Comparison of ENCODE assay signal across 1 cellular context in the genomic region with DNA sequence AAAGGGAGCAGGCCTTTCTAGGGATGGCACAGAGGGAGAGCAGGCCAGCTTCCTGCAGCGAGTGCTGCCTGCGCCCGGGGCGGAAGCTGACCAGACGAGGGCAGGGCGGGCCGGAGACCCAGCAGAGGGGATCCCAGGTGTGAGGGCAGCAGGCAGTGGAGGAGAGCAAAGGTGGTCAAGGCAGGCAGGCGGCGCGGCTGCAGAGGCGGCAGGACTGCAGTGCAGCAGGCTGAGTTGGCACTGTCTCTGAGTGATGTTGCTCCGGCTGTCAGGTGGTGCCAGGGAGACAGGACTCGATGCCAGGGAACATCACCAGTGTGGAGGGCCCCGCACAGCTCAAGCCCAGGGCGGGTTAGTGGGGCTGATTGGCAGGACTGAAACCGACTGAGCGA.
TF ChIP-seq lines count a peak whose summit lies in the region.

No MANE protein-coding gene starts in this region.

TF ChIP-seq in WTC11, 78 proteins besides CTCF, POLR2A, EP300 and RAD21 (continued from another document):
- TF ChIP-seq, protein P1, sequence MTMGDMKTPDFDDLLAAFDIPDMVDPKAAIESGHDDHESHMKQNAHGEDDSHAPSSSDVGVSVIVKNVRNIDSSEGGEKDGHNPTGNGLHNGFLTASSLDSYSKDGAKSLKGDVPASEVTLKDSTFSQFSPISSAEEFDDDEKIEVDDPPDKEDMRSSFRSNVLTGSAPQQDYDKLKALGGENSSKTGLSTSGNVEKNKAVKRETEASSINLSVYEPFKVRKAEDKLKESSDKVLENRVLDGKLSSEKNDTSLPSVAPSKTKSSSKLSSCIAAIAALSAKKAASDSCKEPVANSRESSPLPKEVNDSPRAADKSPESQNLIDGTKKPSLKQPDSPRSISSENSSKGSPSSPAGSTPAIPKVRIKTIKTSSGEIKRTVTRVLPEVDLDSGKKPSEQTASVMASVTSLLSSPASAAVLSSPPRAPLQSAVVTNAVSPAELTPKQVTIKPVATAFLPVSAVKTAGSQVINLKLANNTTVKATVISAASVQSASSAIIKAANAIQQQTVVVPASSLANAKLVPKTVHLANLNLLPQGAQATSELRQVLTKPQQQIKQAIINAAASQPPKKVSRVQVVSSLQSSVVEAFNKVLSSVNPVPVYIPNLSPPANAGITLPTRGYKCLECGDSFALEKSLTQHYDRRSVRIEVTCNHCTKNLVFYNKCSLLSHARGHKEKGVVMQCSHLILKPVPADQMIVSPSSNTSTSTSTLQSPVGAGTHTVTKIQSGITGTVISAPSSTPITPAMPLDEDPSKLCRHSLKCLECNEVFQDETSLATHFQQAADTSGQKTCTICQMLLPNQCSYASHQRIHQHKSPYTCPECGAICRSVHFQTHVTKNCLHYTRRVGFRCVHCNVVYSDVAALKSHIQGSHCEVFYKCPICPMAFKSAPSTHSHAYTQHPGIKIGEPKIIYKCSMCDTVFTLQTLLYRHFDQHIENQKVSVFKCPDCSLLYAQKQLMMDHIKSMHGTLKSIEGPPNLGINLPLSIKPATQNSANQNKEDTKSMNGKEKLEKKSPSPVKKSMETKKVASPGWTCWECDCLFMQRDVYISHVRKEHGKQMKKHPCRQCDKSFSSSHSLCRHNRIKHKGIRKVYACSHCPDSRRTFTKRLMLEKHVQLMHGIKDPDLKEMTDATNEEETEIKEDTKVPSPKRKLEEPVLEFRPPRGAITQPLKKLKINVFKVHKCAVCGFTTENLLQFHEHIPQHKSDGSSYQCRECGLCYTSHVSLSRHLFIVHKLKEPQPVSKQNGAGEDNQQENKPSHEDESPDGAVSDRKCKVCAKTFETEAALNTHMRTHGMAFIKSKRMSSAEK (CRISPR knock-in tag; IDR thresholded peaks at IDR 0.05; ENCODE audit: borderline replicate concordance): no peak
- TF ChIP-seq ATF1 (CRISPR knock-in tag; IDR thresholded peaks at IDR 0.05) (no peak), ZBTB43 (CRISPR knock-in tag; IDR thresholded peaks at IDR 0.05) (no peak), USF2 (CRISPR knock-in tag; IDR thresholded peaks at IDR 0.05) (no peak), E2F5 (CRISPR knock-in tag; IDR thresholded peaks at IDR 0.05) (no peak), E2F4 (CRISPR knock-in tag; IDR thresholded peaks at IDR 0.05; ENCODE audit: borderline replicate concordance, low read depth) (no peak), ZNF138 (CRISPR knock-in tag; conservative IDR thresholded peaks at IDR 0.05) (no peak), IRF2 (CRISPR knock-in tag; IDR thresholded peaks at IDR 0.05; ENCODE audit: borderline replicate concordance, low read depth) (no peak), PREB (CRISPR knock-in tag; IDR thresholded peaks at IDR 0.05; ENCODE audit: borderline replicate concordance) (no peak), CBFB (CRISPR knock-in tag; IDR thresholded peaks at IDR 0.05; ENCODE audit: low read depth) (no peak)
- TF ChIP-seq, protein P2, sequence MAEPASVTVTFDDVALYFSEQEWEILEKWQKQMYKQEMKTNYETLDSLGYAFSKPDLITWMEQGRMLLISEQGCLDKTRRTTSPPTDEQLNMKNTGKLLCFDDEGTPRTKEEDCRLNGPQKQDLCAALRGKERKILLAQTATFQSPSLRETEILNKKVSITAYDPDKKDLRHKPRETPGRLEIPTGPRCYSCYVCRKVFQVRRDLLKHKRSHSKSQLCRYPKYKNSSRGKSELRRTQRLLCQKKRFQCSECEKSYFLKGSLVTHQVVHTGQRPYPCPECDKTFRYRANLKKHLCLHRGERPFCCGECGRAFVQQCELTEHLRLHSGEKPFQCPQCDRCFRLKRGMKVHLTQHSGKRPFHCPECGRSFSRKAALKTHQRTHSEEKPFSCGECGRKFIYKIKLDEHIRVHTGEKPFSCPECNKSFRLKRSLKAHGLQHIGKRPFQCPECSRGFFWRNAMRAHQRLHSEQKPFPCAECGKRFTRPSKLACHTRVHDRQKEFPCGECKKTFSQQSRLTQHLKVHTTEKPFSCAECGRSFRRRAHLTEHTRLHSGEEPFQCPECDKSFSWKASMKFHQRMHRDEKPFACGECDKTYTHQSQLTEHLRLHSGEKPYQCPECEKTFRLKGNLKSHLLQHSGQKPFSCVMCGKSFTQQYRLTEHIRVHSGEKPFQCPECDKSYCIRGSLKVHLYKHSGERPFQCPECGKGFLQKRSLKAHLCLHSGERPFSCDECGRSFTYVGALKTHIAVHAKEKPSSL (CRISPR knock-in tag; conservative IDR thresholded peaks at IDR 0.05): no peak
- TF ChIP-seq, protein P3, sequence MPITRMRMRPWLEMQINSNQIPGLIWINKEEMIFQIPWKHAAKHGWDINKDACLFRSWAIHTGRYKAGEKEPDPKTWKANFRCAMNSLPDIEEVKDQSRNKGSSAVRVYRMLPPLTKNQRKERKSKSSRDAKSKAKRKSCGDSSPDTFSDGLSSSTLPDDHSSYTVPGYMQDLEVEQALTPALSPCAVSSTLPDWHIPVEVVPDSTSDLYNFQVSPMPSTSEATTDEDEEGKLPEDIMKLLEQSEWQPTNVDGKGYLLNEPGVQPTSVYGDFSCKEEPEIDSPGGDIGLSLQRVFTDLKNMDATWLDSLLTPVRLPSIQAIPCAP (CRISPR knock-in tag; IDR thresholded peaks at IDR 0.05): no peak
